2 cellular contexts compared by ENCODE assay signal in the genomic region with DNA sequence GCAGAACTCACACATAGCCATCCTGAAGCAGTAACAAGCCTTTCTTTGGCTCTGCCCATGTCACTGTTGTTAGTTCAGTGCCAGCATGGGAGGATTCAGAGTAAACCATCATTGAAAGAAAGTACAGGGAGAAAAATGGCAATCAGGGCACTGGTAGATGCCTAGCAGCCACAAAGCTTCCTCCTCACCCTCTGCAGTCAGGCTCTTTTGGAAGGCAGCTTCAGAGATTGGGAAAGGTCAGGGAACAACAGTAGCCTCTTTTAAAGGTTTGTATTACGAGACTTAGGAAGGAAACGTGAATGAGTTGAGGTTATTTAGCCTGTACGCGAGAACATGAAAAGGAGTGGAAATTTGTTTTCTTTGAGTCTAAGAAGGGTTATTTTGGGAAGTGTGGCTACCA.
TF ChIP-seq lines count a peak whose summit lies in the region.

No MANE protein-coding gene starts in this region.

TF ChIP-seq in WTC11, 78 proteins besides CTCF, POLR2A, EP300 and RAD21 (continues in another document):
- TF ChIP-seq, protein P1, sequence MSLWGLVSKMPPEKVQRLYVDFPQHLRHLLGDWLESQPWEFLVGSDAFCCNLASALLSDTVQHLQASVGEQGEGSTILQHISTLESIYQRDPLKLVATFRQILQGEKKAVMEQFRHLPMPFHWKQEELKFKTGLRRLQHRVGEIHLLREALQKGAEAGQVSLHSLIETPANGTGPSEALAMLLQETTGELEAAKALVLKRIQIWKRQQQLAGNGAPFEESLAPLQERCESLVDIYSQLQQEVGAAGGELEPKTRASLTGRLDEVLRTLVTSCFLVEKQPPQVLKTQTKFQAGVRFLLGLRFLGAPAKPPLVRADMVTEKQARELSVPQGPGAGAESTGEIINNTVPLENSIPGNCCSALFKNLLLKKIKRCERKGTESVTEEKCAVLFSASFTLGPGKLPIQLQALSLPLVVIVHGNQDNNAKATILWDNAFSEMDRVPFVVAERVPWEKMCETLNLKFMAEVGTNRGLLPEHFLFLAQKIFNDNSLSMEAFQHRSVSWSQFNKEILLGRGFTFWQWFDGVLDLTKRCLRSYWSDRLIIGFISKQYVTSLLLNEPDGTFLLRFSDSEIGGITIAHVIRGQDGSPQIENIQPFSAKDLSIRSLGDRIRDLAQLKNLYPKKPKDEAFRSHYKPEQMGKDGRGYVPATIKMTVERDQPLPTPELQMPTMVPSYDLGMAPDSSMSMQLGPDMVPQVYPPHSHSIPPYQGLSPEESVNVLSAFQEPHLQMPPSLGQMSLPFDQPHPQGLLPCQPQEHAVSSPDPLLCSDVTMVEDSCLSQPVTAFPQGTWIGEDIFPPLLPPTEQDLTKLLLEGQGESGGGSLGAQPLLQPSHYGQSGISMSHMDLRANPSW (CRISPR knock-in tag; conservative IDR thresholded peaks at IDR 0.05; ENCODE audit: low read depth), result no peak
- TF ChIP-seq NFATC4 (CRISPR knock-in tag; IDR thresholded peaks at IDR 0.05) (no peak), NFYB (CRISPR knock-in tag; conservative IDR thresholded peaks at IDR 0.05; ENCODE audit: low read depth) (no peak), FOXP1 (CRISPR knock-in tag; IDR thresholded peaks at IDR 0.05; ENCODE audit: borderline replicate concordance) (no peak), FOXK1 (CRISPR knock-in tag; IDR thresholded peaks at IDR 0.05) (no peak), IRF2 (CRISPR knock-in tag; IDR thresholded peaks at IDR 0.05; ENCODE audit: borderline replicate concordance, low read depth) (no peak), SMAD3 (CRISPR knock-in tag; IDR thresholded peaks at IDR 0.05; ENCODE audit: borderline replicate concordance) (no peak), ZNF232 (CRISPR knock-in tag; IDR thresholded peaks at IDR 0.05) (no peak), ZBTB21 (CRISPR knock-in tag; IDR thresholded peaks at IDR 0.05; ENCODE audit: borderline replicate concordance) (no peak), GABPB1 (CRISPR knock-in tag; IDR thresholded peaks at IDR 0.05) (no peak)
- TF ChIP-seq, protein P2, sequence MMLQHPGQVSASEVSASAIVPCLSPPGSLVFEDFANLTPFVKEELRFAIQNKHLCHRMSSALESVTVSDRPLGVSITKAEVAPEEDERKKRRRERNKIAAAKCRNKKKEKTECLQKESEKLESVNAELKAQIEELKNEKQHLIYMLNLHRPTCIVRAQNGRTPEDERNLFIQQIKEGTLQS (CRISPR knock-in tag; conservative IDR thresholded peaks at IDR 0.05), result no peak
- TF ChIP-seq, protein P3, sequence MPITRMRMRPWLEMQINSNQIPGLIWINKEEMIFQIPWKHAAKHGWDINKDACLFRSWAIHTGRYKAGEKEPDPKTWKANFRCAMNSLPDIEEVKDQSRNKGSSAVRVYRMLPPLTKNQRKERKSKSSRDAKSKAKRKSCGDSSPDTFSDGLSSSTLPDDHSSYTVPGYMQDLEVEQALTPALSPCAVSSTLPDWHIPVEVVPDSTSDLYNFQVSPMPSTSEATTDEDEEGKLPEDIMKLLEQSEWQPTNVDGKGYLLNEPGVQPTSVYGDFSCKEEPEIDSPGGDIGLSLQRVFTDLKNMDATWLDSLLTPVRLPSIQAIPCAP (CRISPR knock-in tag; IDR thresholded peaks at IDR 0.05), result no peak
- TF ChIP-seq, protein P4, sequence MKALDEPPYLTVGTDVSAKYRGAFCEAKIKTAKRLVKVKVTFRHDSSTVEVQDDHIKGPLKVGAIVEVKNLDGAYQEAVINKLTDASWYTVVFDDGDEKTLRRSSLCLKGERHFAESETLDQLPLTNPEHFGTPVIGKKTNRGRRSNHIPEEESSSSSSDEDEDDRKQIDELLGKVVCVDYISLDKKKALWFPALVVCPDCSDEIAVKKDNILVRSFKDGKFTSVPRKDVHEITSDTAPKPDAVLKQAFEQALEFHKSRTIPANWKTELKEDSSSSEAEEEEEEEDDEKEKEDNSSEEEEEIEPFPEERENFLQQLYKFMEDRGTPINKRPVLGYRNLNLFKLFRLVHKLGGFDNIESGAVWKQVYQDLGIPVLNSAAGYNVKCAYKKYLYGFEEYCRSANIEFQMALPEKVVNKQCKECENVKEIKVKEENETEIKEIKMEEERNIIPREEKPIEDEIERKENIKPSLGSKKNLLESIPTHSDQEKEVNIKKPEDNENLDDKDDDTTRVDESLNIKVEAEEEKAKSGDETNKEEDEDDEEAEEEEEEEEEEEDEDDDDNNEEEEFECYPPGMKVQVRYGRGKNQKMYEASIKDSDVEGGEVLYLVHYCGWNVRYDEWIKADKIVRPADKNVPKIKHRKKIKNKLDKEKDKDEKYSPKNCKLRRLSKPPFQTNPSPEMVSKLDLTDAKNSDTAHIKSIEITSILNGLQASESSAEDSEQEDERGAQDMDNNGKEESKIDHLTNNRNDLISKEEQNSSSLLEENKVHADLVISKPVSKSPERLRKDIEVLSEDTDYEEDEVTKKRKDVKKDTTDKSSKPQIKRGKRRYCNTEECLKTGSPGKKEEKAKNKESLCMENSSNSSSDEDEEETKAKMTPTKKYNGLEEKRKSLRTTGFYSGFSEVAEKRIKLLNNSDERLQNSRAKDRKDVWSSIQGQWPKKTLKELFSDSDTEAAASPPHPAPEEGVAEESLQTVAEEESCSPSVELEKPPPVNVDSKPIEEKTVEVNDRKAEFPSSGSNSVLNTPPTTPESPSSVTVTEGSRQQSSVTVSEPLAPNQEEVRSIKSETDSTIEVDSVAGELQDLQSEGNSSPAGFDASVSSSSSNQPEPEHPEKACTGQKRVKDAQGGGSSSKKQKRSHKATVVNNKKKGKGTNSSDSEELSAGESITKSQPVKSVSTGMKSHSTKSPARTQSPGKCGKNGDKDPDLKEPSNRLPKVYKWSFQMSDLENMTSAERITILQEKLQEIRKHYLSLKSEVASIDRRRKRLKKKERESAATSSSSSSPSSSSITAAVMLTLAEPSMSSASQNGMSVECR (CRISPR knock-in tag; IDR thresholded peaks at IDR 0.05; ENCODE audit: borderline replicate concordance), result no peak
- TF ChIP-seq, protein P5, sequence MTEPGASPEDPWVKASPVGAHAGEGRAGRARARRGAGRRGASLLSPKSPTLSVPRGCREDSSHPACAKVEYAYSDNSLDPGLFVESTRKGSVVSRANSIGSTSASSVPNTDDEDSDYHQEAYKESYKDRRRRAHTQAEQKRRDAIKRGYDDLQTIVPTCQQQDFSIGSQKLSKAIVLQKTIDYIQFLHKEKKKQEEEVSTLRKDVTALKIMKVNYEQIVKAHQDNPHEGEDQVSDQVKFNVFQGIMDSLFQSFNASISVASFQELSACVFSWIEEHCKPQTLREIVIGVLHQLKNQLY (CRISPR knock-in tag; IDR thresholded peaks at IDR 0.05), result no peak
- TF ChIP-seq, protein P6, sequence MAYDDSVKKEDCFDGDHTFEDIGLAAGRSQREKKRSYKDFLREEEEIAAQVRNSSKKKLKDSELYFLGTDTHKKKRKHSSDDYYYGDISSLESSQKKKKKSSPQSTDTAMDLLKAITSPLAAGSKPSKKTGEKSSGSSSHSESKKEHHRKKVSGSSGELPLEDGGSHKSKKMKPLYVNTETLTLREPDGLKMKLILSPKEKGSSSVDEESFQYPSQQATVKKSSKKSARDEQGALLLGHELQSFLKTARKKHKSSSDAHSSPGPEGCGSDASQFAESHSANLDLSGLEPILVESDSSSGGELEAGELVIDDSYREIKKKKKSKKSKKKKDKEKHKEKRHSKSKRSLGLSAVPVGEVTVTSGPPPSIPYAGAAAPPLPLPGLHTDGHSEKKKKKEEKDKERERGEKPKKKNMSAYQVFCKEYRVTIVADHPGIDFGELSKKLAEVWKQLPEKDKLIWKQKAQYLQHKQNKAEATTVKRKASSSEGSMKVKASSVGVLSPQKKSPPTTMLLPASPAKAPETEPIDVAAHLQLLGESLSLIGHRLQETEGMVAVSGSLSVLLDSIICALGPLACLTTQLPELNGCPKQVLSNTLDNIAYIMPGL (CRISPR knock-in tag; IDR thresholded peaks at IDR 0.05), result no peak

TF ChIP-seq in SK-N-SH, 30 proteins besides CTCF, POLR2A, EP300 and RAD21:
- TF ChIP-seq, protein P7, sequence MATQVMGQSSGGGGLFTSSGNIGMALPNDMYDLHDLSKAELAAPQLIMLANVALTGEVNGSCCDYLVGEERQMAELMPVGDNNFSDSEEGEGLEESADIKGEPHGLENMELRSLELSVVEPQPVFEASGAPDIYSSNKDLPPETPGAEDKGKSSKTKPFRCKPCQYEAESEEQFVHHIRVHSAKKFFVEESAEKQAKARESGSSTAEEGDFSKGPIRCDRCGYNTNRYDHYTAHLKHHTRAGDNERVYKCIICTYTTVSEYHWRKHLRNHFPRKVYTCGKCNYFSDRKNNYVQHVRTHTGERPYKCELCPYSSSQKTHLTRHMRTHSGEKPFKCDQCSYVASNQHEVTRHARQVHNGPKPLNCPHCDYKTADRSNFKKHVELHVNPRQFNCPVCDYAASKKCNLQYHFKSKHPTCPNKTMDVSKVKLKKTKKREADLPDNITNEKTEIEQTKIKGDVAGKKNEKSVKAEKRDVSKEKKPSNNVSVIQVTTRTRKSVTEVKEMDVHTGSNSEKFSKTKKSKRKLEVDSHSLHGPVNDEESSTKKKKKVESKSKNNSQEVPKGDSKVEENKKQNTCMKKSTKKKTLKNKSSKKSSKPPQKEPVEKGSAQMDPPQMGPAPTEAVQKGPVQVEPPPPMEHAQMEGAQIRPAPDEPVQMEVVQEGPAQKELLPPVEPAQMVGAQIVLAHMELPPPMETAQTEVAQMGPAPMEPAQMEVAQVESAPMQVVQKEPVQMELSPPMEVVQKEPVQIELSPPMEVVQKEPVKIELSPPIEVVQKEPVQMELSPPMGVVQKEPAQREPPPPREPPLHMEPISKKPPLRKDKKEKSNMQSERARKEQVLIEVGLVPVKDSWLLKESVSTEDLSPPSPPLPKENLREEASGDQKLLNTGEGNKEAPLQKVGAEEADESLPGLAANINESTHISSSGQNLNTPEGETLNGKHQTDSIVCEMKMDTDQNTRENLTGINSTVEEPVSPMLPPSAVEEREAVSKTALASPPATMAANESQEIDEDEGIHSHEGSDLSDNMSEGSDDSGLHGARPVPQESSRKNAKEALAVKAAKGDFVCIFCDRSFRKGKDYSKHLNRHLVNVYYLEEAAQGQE (IDR thresholded peaks at IDR 0.05; ENCODE audit: low read depth, low read length), result no peak
- TF ChIP-seq RCOR1 (IDR thresholded peaks at IDR 0.05; ENCODE audit: low read length) (no peak), POLR2AphosphoS5 (IDR thresholded peaks at IDR 0.05; ENCODE audit: low read depth, low read length) (no peak), YY1 (IDR thresholded peaks at IDR 0.05; ENCODE audit: low read depth) (no peak), NFIC (IDR thresholded peaks at IDR 0.05; ENCODE audit: borderline replicate concordance) (no peak), RFX5 (IDR thresholded peaks at IDR 0.05; ENCODE audit: low read length) (no peak), MXI1 (IDR thresholded peaks at IDR 0.05; ENCODE audit: low read depth, low read length) (no peak), JUND (IDR thresholded peaks at IDR 0.05) (no peak), TAF1 (IDR thresholded peaks at IDR 0.05; ENCODE audit: borderline replicate concordance, low read depth, low read length) (no peak), TEAD4 (IDR thresholded peaks at IDR 0.05; ENCODE audit: borderline replicate concordance, insufficient read depth) (no peak), EZH2phosphoT487 (IDR thresholded peaks at IDR 0.05; ENCODE audit: borderline replicate concordance, low read depth) (no peak), GATA2 (CRISPR knock-in tag; IDR thresholded peaks at IDR 0.05) (no peak)
- TF ChIP-seq, protein P8, sequence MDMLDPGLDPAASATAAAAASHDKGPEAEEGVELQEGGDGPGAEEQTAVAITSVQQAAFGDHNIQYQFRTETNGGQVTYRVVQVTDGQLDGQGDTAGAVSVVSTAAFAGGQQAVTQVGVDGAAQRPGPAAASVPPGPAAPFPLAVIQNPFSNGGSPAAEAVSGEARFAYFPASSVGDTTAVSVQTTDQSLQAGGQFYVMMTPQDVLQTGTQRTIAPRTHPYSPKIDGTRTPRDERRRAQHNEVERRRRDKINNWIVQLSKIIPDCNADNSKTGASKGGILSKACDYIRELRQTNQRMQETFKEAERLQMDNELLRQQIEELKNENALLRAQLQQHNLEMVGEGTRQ (IDR thresholded peaks at IDR 0.05; ENCODE audit: borderline replicate concordance, low read depth, low read length), result no peak
- TF ChIP-seq, protein P9, sequence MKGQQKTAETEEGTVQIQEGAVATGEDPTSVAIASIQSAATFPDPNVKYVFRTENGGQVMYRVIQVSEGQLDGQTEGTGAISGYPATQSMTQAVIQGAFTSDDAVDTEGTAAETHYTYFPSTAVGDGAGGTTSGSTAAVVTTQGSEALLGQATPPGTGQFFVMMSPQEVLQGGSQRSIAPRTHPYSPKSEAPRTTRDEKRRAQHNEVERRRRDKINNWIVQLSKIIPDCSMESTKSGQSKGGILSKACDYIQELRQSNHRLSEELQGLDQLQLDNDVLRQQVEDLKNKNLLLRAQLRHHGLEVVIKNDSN (IDR thresholded peaks at IDR 0.05; ENCODE audit: borderline replicate concordance, low read depth), result no peak
